Comparison of ENCODE assay signal across 19 cellular contexts in the genomic region with DNA sequence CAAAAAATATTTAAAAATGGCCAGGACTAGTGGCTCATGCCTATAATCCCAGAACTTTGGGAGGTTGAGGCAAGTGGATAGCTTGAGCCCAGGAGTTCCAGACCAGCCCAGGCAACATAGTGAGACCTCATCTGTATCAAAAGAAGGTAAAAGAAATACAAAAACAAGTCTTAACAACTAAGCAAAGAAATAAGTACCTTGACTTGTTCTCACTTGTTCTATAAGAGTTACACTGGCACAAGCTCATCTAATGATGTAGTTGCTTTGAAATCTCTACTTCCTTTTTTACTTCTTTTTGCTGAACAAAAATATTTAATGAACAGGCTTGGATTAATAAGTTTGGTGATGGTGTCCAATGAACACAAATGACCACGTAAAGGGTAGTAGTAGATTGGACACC.
DNase-seq lines count a peak whose midpoint lies in the region; ATAC-seq and TF ChIP-seq lines count a peak whose summit lies in the region.
"Had no signal": no experiment of that assay in that cellular context is flagged by ENCODE, and none has a peak within 500 bp of the region (broad histone marks: within the 10 kb centered on the region; RNA-seq: fewer than 3 reads in every experiment).

No MANE protein-coding gene starts in this region.

- TF ChIP-seq CTCF in esophagus squamous epithelium (IDR thresholded peaks at IDR 0.05), result no peak
- TF ChIP-seq CTCF in uterus (IDR thresholded peaks at IDR 0.05), result no peak

- H3K36me3 ChIP-seq in esophagus squamous epithelium (no peaks in the 10 kb centered on the region), uterus (no peaks in the 10 kb centered on the region)
- H3K36me3 ChIP-seq: colonic mucosa, ovary, Peyer's patch had no signal

- peaks cover 3% of the 10 kb centered on the region for H3K9me3 Mint-ChIP-seq in stimulated activated naive CD8-positive, alpha-beta T cell treated with anti-CD3 and anti-CD28 coated beads, Interleukin-15, Interleukin-2, amounts not matched to agents 100 ng/mL and 50 ng/mL, for 24 hours

- intact Hi-C loops in esophagus squamous epithelium (cut with DNase I) (no loop called here), uterus (cut with DNase I; ENCODE audit: low total_unique reads) (no loop called here)

- 27 to 41% methylated on average over 1 of the region's 1 CpG for WGBS in esophagus squamous epithelium, 2 donors

- H3K4me3 ChIP-seq in esophagus squamous epithelium, result no peak overlapping the region
- no peak overlapping the region for H3K4me3 ChIP-seq in uterus
- H3K4me3 ChIP-seq: colonic mucosa, GM23248, ovary, Peyer's patch had no signal

- H3K27me3 ChIP-seq in esophagus squamous epithelium (no peaks in the 10 kb centered on the region), uterus (no peaks in the 10 kb centered on the region)
- H3K27me3 ChIP-seq: colonic mucosa, ovary, Peyer's patch had no signal

- H3K27me3 Mint-ChIP-seq in stimulated activated naive CD8-positive, alpha-beta T cell treated with anti-CD3 and anti-CD28 coated beads, Interleukin-15, Interleukin-2, amounts not matched to agents 100 ng/mL and 50 ng/mL, for 24 hours, result no peaks in the 10 kb centered on the region
- no peaks in the 10 kb centered on the region for H3K27me3 Mint-ChIP-seq in T-helper 17 cell

- H3K4me1 Mint-ChIP-seq in stimulated activated naive CD8-positive, alpha-beta T cell treated with anti-CD3 and anti-CD28 coated beads, Interleukin-15, Interleukin-2, amounts not matched to agents 100 ng/mL and 50 ng/mL, for 24 hours (ENCODE audit: low read depth), result peaks cover 69% of the 10 kb centered on the region
- H3K4me1 Mint-ChIP-seq in T-helper 17 cell, result peaks cover 39% of the 10 kb centered on the region

- peak overlapping the region; percentile 69 to 81 (median 72) for H3K27ac ChIP-seq in esophagus squamous epithelium
- H3K27ac ChIP-seq in uterus, result no peak overlapping the region
- H3K27ac ChIP-seq: colonic mucosa, GM23248, ovary, Peyer's patch, VCaP had no signal

- TF ChIP-seq POLR2A in esophagus squamous epithelium (IDR thresholded peaks at IDR 0.05) (no peak), uterus (IDR thresholded peaks at IDR 0.05) (no peak)

- DNase-seq in stimulated activated naive CD8-positive, alpha-beta T cell treated with anti-CD3 and anti-CD28 coated beads, Interleukin-15, Interleukin-2, amounts not matched to agents 100 U/mL and 50 U/mL, for 24 hours, result no peak
- DNase-seq in T-helper 17 cell, result no peak
- DNase-seq in esophagus squamous epithelium (lab: John Stamatoyannopoulos, UW), result no peak
- DNase-seq in NCI-H1694 treated with DMSO at 0.1 percent for 48 hours (lab: John Stamatoyannopoulos, UW), result no peak
- no peak for DNase-seq in uterus
- DNase-seq: colonic mucosa; GF-D8; KG1; left ventricle myocardium superior; NCI-H1092 treated with DMSO at 0.1 percent for 48 hours; Peyer's patch; stimulated activated CD4-positive, alpha-beta T cell treated with anti-CD3 and anti-CD28 coated beads, Interleukin-2, amount 100 ng/mL, for 48 hours had no signal

- ATAC-seq in stimulated activated naive CD8-positive, alpha-beta T cell treated with anti-CD3 and anti-CD28 coated beads, Interleukin-15, Interleukin-2, amounts not matched to agents 100 U/mL and 50 U/mL, for 24 hours, result no peak
- ATAC-seq in T-helper 17 cell, result no peak
- no peak for ATAC-seq in HG02642 (IDR thresholded peaks at IDR 0.05; ENCODE audit: poor library complexity, unreplicated experiment)
- ATAC-seq in HG03378 (IDR thresholded peaks at IDR 0.05; ENCODE audit: unreplicated experiment), result no peak
- ATAC-seq: left ventricle myocardium superior, SK-N-SH treated with all-trans-retinoic acid at 6 μM for 48 hours had no signal

- peaks cover 9 to 62% (median 46%) of the 10 kb centered on the region in 3 donors for H3K4me1 ChIP-seq in esophagus squamous epithelium
- H3K4me1 ChIP-seq in uterus, result no peaks in the 10 kb centered on the region
- H3K4me1 ChIP-seq: colonic mucosa had no signal

- H3K4me3 Mint-ChIP-seq in stimulated activated naive CD8-positive, alpha-beta T cell treated with anti-CD3 and anti-CD28 coated beads, Interleukin-15, Interleukin-2, amounts not matched to agents 100 ng/mL and 50 ng/mL, for 24 hours, result no peak overlapping the region
- peak overlapping the region; percentile 28 for H3K4me3 Mint-ChIP-seq in T-helper 17 cell

- peak overlapping the region; percentile 45 for H3K27ac Mint-ChIP-seq in stimulated activated naive CD8-positive, alpha-beta T cell treated with anti-CD3 and anti-CD28 coated beads, Interleukin-15, Interleukin-2, amounts not matched to agents 100 ng/mL and 50 ng/mL, for 24 hours
- peak overlapping the region; percentile 97 for H3K27ac Mint-ChIP-seq in T-helper 17 cell

- no peaks in the 10 kb centered on the region for H3K36me3 Mint-ChIP-seq in stimulated activated naive CD8-positive, alpha-beta T cell treated with anti-CD3 and anti-CD28 coated beads, Interleukin-15, Interleukin-2, amounts not matched to agents 100 ng/mL and 50 ng/mL, for 24 hours (ENCODE audit: low read depth)
- no peaks in the 10 kb centered on the region for H3K36me3 Mint-ChIP-seq in T-helper 17 cell (ENCODE audit: low read depth)

- H3K9me3 ChIP-seq in T-helper 17 cell (ENCODE audit: control insufficient read depth, low read length, poor library complexity, severe bottlenecking) (no peaks in the 10 kb centered on the region), esophagus squamous epithelium (no peaks in the 10 kb centered on the region), uterus (no peaks in the 10 kb centered on the region)
- H3K9me3 ChIP-seq: colonic mucosa, ovary, Peyer's patch had no signal

Comparison
In these comparisons a context has a peak if more than half of its experiments do, and no peak if none do; other contexts are left out.
1. H3K27ac ChIP-seq: peak in esophagus squamous epithelium (4 of 4); none in uterus (0 of 2).